11 cellular contexts compared by ENCODE assay signal in the genomic region with DNA sequence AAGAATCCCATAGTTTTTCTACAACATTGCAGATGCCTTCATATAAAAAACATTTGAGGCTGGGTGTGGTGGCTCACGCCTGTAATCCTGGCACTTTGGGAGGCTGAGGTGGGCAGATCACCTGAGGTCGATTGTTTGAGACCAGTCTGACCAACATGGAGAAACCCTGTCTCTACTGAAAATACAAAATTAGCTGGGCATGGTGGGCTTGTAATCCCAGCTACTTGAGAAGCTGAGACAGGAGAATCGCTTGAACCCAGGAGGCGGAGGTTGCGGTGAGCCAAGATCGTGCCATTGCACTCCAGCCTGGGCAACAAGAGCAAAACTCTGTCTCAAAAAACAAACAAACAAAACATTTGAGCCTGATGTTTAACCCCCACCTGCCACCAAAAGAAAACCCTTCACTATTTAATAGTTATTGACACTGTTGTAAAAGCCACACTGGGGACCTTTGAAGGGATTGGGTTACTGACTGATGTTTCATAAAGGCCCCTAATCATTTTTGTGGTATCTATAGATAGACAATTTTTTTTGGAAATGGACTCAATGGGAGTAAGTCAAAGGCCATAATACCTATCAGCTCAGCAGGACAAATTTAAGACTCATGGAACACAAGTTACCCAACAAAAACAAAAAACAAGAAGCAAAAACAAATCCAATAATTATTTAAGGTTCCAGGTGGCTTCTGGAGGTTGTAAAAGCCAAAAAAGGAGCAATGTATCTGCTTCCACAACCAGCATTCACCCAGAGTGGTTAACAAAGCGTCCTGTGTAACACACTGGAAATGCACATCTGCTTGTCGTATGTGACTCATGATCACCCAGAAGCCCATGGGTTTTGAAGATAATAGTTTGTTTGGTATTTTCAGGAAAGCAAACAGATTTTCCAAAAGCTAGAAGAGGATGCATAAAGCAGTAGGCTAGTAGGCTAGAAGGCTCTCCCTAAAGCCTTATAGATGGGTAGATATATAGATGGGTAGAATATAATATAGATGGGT. TPM values are rescaled to one million over a fixed set of nuclear protein-coding genes. Genes with fewer than 3 reads are reported as not detected.
DNase-seq lines count a peak whose midpoint lies in the region; ATAC-seq, FAIRE-seq and TF ChIP-seq lines count a peak whose summit lies in the region.
"Had no signal": no experiment of that assay in that cellular context is flagged by ENCODE, and none has a peak within 500 bp of the region (broad histone marks: within the 10 kb centered on the region; RNA-seq: fewer than 3 reads in every experiment).

No MANE protein-coding gene starts in this region.

- TF ChIP-seq CTCF in PC-3 (conservative IDR thresholded peaks at IDR 0.05; ENCODE audit: low read depth, low read length): no peak
- no peak for TF ChIP-seq CTCF in endothelial cell of umbilical vein (IDR thresholded peaks at IDR 0.05; ENCODE audit: extremely low read depth in 1 of 2, insufficient read depth in 1 of 2, low read depth in 1 of 2, low read length in 2 of 2)
- no peak for TF ChIP-seq CTCF in endothelial cell (IDR thresholded peaks at IDR 0.05; ENCODE audit: unreplicated experiment)

- BruUV-seq in PC-3 (replicated peaks; lab: Mats Ljungman, UMichigan) (TSS peak; percentile 23), endothelial cell of umbilical vein (replicated peaks; lab: Mats Ljungman, UMichigan) (no TSS peak)

- H3K4me2 ChIP-seq in PC-3 (ENCODE audit: low read length): peak overlapping the region; percentile 11; the same call in 1 of the 2 replicates
- H3K4me2 ChIP-seq in endothelial cell of umbilical vein (ENCODE audit: insufficient read depth, low read length): no peak overlapping the region

- TF ChIP-seq POLR2A in endothelial cell of umbilical vein (IDR thresholded peaks at IDR 0.05; ENCODE audit: low read depth, low read length): no peak

- H3K79me2 ChIP-seq in PC-3 (ENCODE audit: low read length) (peaks cover 62% of the 10 kb centered on the region), endothelial cell of umbilical vein (ENCODE audit: control insufficient read depth, insufficient read depth, low read length) (no peaks in the 10 kb centered on the region)

- H3K9me1 ChIP-seq in endothelial cell of umbilical vein (replicated peaks; ENCODE audit: control insufficient read depth, extremely low read depth, insufficient read depth, low read length): no peaks in the 10 kb centered on the region

- H4K20me1 ChIP-seq in PC-3 (ENCODE audit: low read length) (no peaks in the 10 kb centered on the region), endothelial cell of umbilical vein (replicated peaks; ENCODE audit: control insufficient read depth, extremely low read depth, insufficient read depth, low read length) (no peaks in the 10 kb centered on the region)

- H3K27ac Mint-ChIP-seq in activated naive CD4-positive, alpha-beta T cell treated with anti-CD3 and anti-CD28 coated beads, Interleukin-2, amount 10 ng/mL, durations not matched to agents 7 days and 5 days: peak overlapping the region; percentile 4
- peak overlapping the region in 1 of 2 donors; percentile 49 for H3K27ac Mint-ChIP-seq in stimulated activated naive CD8-positive, alpha-beta T cell treated with anti-CD3 and anti-CD28 coated beads, Interleukin-15, amount 100 ng/mL, for 72 hours
- H3K27ac Mint-ChIP-seq in endothelial cell (ENCODE audit: unreplicated experiment): no peak overlapping the region

- peaks cover 9% of the 10 kb centered on the region for H3F3A ChIP-seq in PC-3 (ENCODE audit: low read length, unreplicated experiment)

- H3K9ac ChIP-seq in PC-3 (ENCODE audit: low read length) (peak overlapping the region; percentile 50), endothelial cell of umbilical vein (replicated peaks; ENCODE audit: extremely low read depth, insufficient read depth, low read length) (no peak overlapping the region)

- no peak for DNase-seq in activated naive CD4-positive, alpha-beta T cell treated with anti-CD3 and anti-CD28 coated beads, Interleukin-2, amount 10 ng/mL, durations not matched to agents 7 days and 5 days
- DNase-seq in activated naive CD4-positive, alpha-beta T cell treated with Interleukin-2 at 50 U/mL for 16 hours: no peak
- DNase-seq in PC-3: peak; percentile 44
- no peak for DNase-seq in endothelial cell of umbilical vein (ENCODE audit: low read depth, low spot score)
- DNase-seq in stimulated activated naive CD8-positive, alpha-beta T cell treated with anti-CD3 and anti-CD28 coated beads, Interleukin-15, amount 100 ng/mL, for 72 hours: no peak
- DNase-seq in 8988T: no peak
- DNase-seq in endothelial cell (ENCODE audit: low spot score): no peak
- DNase-seq: adrenal gland had no signal

- H3K4me3 ChIP-seq in PC-3 (ENCODE audit: low read length) (no peak overlapping the region), endothelial cell of umbilical vein (replicated peaks in 1 of 3; ENCODE audit: insufficient read depth in 1 of 3, low read depth in 1 of 3, low read length in 3 of 3) (no peak overlapping the region)
- H3K4me3 ChIP-seq: adrenal gland had no signal

- peak overlapping the region; percentile 93 for H3K27ac ChIP-seq in PC-3 (ENCODE audit: low read length)
- H3K27ac ChIP-seq in endothelial cell of umbilical vein (ENCODE audit: insufficient read depth, low read depth, low read length): no peak overlapping the region
- H3K27ac ChIP-seq: adrenal gland, VCaP had no signal

- intact Hi-C loops in PC-3 (cut with micrococcal nuclease) (loop anchor here (1.0 kb wide), 1 partner anchor 29 kb away; no protein-coding TSS in a partner anchor), endothelial cell of umbilical vein (cut with micrococcal nuclease) (no loop called here)

- H3K9me3 ChIP-seq in PC-3 (ENCODE audit: low read length) (no peaks in the 10 kb centered on the region), endothelial cell of umbilical vein (replicated peaks; ENCODE audit: control insufficient read depth, insufficient read depth, low read length) (no peaks in the 10 kb centered on the region)
- H3K9me3 ChIP-seq: adrenal gland had no signal

- H2AFZ ChIP-seq in PC-3 (ENCODE audit: low read length): no peak overlapping the region
- H2AFZ ChIP-seq in endothelial cell of umbilical vein (ENCODE audit: low read depth, low read length): no peak overlapping the region

- ATAC-seq in PC-3 (peak; percentile 6), HG03460 (IDR thresholded peaks at IDR 0.05; ENCODE audit: unreplicated experiment) (no peak)
- peak; percentile 7 for ATAC-seq in stimulated activated naive CD8-positive, alpha-beta T cell treated with anti-CD3 and anti-CD28 coated beads, Interleukin-15, amount 100 ng/mL, for 72 hours

- peaks cover 11% of the 10 kb centered on the region for H3K9me3 Mint-ChIP-seq in activated naive CD4-positive, alpha-beta T cell treated with anti-CD3 and anti-CD28 coated beads, Interleukin-2, amount 10 ng/mL, durations not matched to agents 7 days and 5 days
- peaks cover 0 to 6% of the 10 kb centered on the region in 2 donors for H3K9me3 Mint-ChIP-seq in stimulated activated naive CD8-positive, alpha-beta T cell treated with anti-CD3 and anti-CD28 coated beads, Interleukin-15, amount 100 ng/mL, for 72 hours
- no peaks in the 10 kb centered on the region for H3K9me3 Mint-ChIP-seq in endothelial cell (ENCODE audit: unreplicated experiment)

- H3K36me3 ChIP-seq in PC-3 (ENCODE audit: low read depth, low read length) (peaks cover 81% of the 10 kb centered on the region), endothelial cell of umbilical vein (ENCODE audit: control insufficient read depth in 2 of 2, extremely low read depth in 1 of 2, insufficient read depth in 2 of 2, low read length in 2 of 2) (no peaks in the 10 kb centered on the region)
- H3K36me3 ChIP-seq: adrenal gland had no signal

- FAIRE-seq in endothelial cell of umbilical vein (lab: Jason Lieb, UNC): peak; percentile 43

- H3K4me1 Mint-ChIP-seq in activated naive CD4-positive, alpha-beta T cell treated with anti-CD3 and anti-CD28 coated beads, Interleukin-2, amount 10 ng/mL, durations not matched to agents 7 days and 5 days: peaks cover 75% of the 10 kb centered on the region
- H3K4me1 Mint-ChIP-seq in stimulated activated naive CD8-positive, alpha-beta T cell treated with anti-CD3 and anti-CD28 coated beads, Interleukin-15, amount 100 ng/mL, for 72 hours: peaks cover 56% of the 10 kb centered on the region
- H3K4me1 Mint-ChIP-seq in endothelial cell (ENCODE audit: unreplicated experiment): no peaks in the 10 kb centered on the region

- dilution Hi-C loops in endothelial cell of umbilical vein (cut with MboI; ENCODE audit: extremely low pct_ligation_motif_present, low sequenced_read_pairs): no loop called here

- no peaks in the 10 kb centered on the region for H3K9me2 ChIP-seq in PC-3 (replicated peaks; ENCODE audit: low read length)

- H3K27me3 ChIP-seq in PC-3 (ENCODE audit: low read length): no peaks in the 10 kb centered on the region
- H3K27me3 ChIP-seq in endothelial cell of umbilical vein (ENCODE audit: control insufficient read depth in 2 of 2, insufficient read depth in 2 of 2, low read length in 2 of 2): peaks cover 3 to 4% of the 10 kb centered on the region in 2 experiments
- H3K27me3 ChIP-seq: adrenal gland had no signal

- H3K4me1 ChIP-seq in PC-3 (ENCODE audit: insufficient read depth, low read length): peaks cover 26% of the 10 kb centered on the region
- peaks cover 7% of the 10 kb centered on the region for H3K4me1 ChIP-seq in endothelial cell of umbilical vein (ENCODE audit: control insufficient read depth, extremely low read depth, insufficient read depth, low read length)
- H3K4me1 ChIP-seq: adrenal gland had no signal

- H3K36me3 Mint-ChIP-seq in activated naive CD4-positive, alpha-beta T cell treated with anti-CD3 and anti-CD28 coated beads, Interleukin-2, amount 10 ng/mL, durations not matched to agents 7 days and 5 days: peaks cover 34% of the 10 kb centered on the region
- H3K36me3 Mint-ChIP-seq in endothelial cell (ENCODE audit: low read depth, unreplicated experiment): no peaks in the 10 kb centered on the region

- CTCF ChIA-PET in activated naive CD4-positive, alpha-beta T cell treated with anti-CD3 and anti-CD28 coated beads, Interleukin-2, amount 10 ng/mL, durations not matched to agents 7 days and 5 days (lab: Charles Lee): interaction anchor here (1.0 to 1.4 kb wide), 2 partner anchors 14 to 64 kb away, joined by 3 to 4 read pairs; no protein-coding TSS in a partner anchor
- CTCF ChIA-PET in PC-3 (lab: Charles Lee): interaction anchor here (1.0 to 1.3 kb wide), 2 partner anchors 13 to 65 kb away, joined by 3 to 4 read pairs; no protein-coding TSS in a partner anchor
- CTCF ChIA-PET in endothelial cell of umbilical vein (lab: Charles Lee): interaction anchor here (1.0 to 1.2 kb wide), 2 partner anchors 13 to 105 kb away, joined by 3 read pairs; no protein-coding TSS in a partner anchor

- peak overlapping the region; percentile 13 for H3K4me3 Mint-ChIP-seq in activated naive CD4-positive, alpha-beta T cell treated with anti-CD3 and anti-CD28 coated beads, Interleukin-2, amount 10 ng/mL, durations not matched to agents 7 days and 5 days
- H3K4me3 Mint-ChIP-seq in stimulated activated naive CD8-positive, alpha-beta T cell treated with anti-CD3 and anti-CD28 coated beads, Interleukin-15, amount 100 ng/mL, for 72 hours: peak overlapping the region; percentile 32 to 42
- H3K4me3 Mint-ChIP-seq in endothelial cell (ENCODE audit: unreplicated experiment): no peak overlapping the region

- POLR2A ChIA-PET in PC-3 (lab: Charles Lee; ENCODE audit: unreplicated experiment): interaction anchor here (0.5 to 2.0 kb wide), 5 partner anchors 8 to 114 kb away, joined by 3 to 14 read pairs (median 4); no protein-coding TSS in a partner anchor
- POLR2A ChIA-PET in endothelial cell of umbilical vein (lab: Charles Lee): no interaction called here

- H3K27me3 Mint-ChIP-seq in activated naive CD4-positive, alpha-beta T cell treated with anti-CD3 and anti-CD28 coated beads, Interleukin-2, amount 10 ng/mL, durations not matched to agents 7 days and 5 days: peaks cover 64% of the 10 kb centered on the region
- H3K27me3 Mint-ChIP-seq in stimulated activated naive CD8-positive, alpha-beta T cell treated with anti-CD3 and anti-CD28 coated beads, Interleukin-15, amount 100 ng/mL, for 72 hours: peaks cover 32% of the 10 kb centered on the region
- no peaks in the 10 kb centered on the region for H3K27me3 Mint-ChIP-seq in endothelial cell (ENCODE audit: unreplicated experiment)

RNA-seq across cellular contexts. Expression of a gene that starts 41.2 kb away (rescaled TPM):
- total RNA-seq in PC-3 (2014; rRNA removed) (120 and 124 TPM in 2 replicates), endothelial cell of umbilical vein (0.22 TPM in 1 of 2 replicates, not detected in the other), endothelial cell (ENCODE audit: unreplicated experiment) (0.26 TPM)
- 0.01 TPM in 1 of 2 replicates, not detected in the other for polyA plus RNA-seq in endothelial cell of umbilical vein
- polyA plus RNA-seq in endothelial cell of umbilical vein (2011; cell fraction: cytosol; rRNA removed): 0.03 and 0.04 TPM in 2 replicates
- 0.01 TPM in 1 of 2 replicates, not detected in the other for polyA plus RNA-seq in endothelial cell of umbilical vein (2011; cell fraction: nucleus; rRNA removed)
- polyA plus RNA-seq in endothelial cell of umbilical vein (2012): 0.11 and 2.7 TPM in 2 replicates
- polyA minus RNA-seq in endothelial cell of umbilical vein: 0.12 and 0.15 TPM in 2 replicates
- 3.9 TPM for polyA minus RNA-seq in endothelial cell of umbilical vein (2011; cell fraction: cytosol; rRNA and poly(A)+ RNA removed)
- not detected in 2 replicates for polyA minus RNA-seq in endothelial cell of umbilical vein (2011; cell fraction: nucleus; rRNA and poly(A)+ RNA removed)
- total RNA-seq: OCI-LY7 had no signal

Comparison
In these comparisons a context has a peak if more than half of its experiments do, and no peak if none do; other contexts are left out.
1. RNA of a gene that starts 41.2 kb away (total RNA-seq): 120 to 124 TPM in PC-3; 0.26 TPM in endothelial cell (single experiment) and 0.22 TPM in endothelial cell of umbilical vein; every median in the first group is over 10 times any median in the second.